Comparison of ENCODE assay signal across 10 cellular contexts in genomic region chr3:62723171-62723570, GRCh38.
"Had no signal": no experiment of that assay in that cellular context is flagged by ENCODE, and none has a peak within 500 bp of the region (broad histone marks: within the 10 kb centered on the region; RNA-seq: fewer than 3 reads in every experiment).

No MANE protein-coding gene starts in this region.

- H3K27me3 ChIP-seq: esophagus muscularis mucosa, pancreas, upper lobe of right lung had no signal

- H3K4me3 ChIP-seq: esophagus muscularis mucosa, pancreas, sigmoid colon, spleen, upper lobe of right lung had no signal

- DNase-seq: activated CD4-positive, alpha-beta T cell treated with anti-CD3 and anti-CD28 coated beads, Interleukin-2, amount 50 U/mL, for 4 hours; activated naive CD4-positive, alpha-beta T cell treated with Interleukin-2 at 50 U/mL for 16 hours; activated T-cell treated with anti-CD3 and anti-CD28 coated beads for 4 hours; cortex of kidney; effector CD4-positive, alpha-beta T cell; pancreas; sigmoid colon; spleen; upper lobe of right lung had no signal

- H3K36me3 ChIP-seq: esophagus muscularis mucosa, pancreas, sigmoid colon, spleen, upper lobe of right lung had no signal

- H3K27ac ChIP-seq: esophagus muscularis mucosa, pancreas, sigmoid colon, spleen, upper lobe of right lung had no signal

- H3K9me3 ChIP-seq: esophagus muscularis mucosa, pancreas, sigmoid colon, spleen, upper lobe of right lung had no signal

- H3K4me1 ChIP-seq: esophagus muscularis mucosa, pancreas, sigmoid colon, spleen, upper lobe of right lung had no signal
